1 cellular context compared by ENCODE assay signal in the genomic region with DNA sequence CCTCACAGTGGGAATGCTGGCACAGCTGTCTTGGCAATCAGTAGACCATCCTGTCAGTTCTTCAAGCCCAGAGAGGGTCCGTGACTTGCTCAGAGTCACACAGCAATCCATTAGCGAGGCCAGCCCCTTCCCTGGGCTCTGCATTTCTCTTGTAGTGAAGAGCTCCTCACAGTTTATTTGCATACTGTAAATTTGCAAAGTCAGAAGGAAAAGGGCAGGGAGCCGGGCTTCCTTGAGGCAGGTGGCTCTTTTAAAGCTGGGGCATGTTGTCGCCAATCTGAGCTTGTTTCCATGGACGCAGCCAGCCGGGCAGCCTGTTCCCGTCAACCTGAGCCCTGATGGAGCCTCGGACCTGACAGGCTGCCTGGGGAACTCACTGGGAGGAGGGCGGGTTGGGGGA.
TF ChIP-seq lines count a peak whose summit lies in the region.

No MANE protein-coding gene starts in this region.

TF ChIP-seq in SK-N-SH treated with all-trans-retinoic acid at 6 μM for 48 hours, 23 proteins besides CTCF, POLR2A, EP300 and RAD21 (continued from another document):
- TF ChIP-seq ZC3H10 (CRISPR knock-in tag; IDR thresholded peaks at IDR 0.05): no peak
- TF ChIP-seq ZFP3 (CRISPR knock-in tag; IDR thresholded peaks at IDR 0.05): no peak
- TF ChIP-seq ZNF70 (CRISPR knock-in tag; IDR thresholded peaks at IDR 0.05): no peak
- no peak for TF ChIP-seq ARNTL (CRISPR knock-in tag; IDR thresholded peaks at IDR 0.05; ENCODE audit: borderline replicate concordance, low read depth)
- no peak for TF ChIP-seq ISL1 (CRISPR knock-in tag; IDR thresholded peaks at IDR 0.05)
- TF ChIP-seq, protein P1, sequence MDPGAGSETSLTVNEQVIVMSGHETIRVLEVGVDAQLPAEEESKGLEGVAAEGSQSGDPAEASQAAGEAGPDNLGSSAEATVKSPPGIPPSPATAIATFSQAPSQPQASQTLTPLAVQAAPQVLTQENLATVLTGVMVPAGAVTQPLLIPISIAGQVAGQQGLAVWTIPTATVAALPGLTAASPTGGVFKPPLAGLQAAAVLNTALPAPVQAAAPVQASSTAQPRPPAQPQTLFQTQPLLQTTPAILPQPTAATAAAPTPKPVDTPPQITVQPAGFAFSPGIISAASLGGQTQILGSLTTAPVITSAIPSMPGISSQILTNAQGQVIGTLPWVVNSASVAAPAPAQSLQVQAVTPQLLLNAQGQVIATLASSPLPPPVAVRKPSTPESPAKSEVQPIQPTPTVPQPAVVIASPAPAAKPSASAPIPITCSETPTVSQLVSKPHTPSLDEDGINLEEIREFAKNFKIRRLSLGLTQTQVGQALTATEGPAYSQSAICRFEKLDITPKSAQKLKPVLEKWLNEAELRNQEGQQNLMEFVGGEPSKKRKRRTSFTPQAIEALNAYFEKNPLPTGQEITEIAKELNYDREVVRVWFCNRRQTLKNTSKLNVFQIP (CRISPR knock-in tag; IDR thresholded peaks at IDR 0.05; ENCODE audit: borderline replicate concordance, low read depth): no peak
